ENCODE assay signal across 8 cellular contexts in the genomic region with DNA sequence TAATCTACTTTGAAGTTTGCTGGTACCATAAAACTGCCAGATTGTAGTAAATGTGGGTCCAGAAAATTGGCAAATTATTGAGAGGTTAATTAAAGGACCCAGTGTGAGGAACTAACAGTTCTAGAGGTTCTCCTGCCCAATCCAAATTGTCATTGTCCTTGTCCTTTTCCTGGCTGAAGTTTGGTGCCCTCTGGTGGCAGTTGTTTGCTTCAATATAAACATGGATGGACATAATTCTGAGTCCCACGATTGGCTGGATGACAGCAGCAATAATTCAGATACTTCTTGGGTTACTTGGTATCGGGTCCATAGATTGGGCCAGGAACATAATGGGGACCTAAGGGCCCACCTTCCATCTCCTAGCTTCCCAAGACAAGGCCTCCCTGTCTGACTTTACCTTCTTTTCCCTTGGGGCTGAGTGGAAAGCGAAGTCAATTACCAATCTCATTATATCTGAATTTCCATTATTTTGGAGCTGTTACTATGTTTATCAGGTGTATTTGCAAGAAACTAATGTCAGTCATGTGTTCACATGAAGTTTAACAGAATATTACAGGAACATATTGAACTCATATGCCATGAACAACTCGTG.
A peak's percentile ranks its signal among the peaks of the same experiment; 100 is the strongest.
DNase-seq lines count a peak whose midpoint lies in the region; ATAC-seq lines count a peak whose summit lies in the region.

No MANE protein-coding gene starts in this region.

- DNase-seq in GDM1 (lab: John Stamatoyannopoulos, UW) (peak; percentile 18), NCI-H1105 (lab: John Stamatoyannopoulos, UW) (peak; percentile 34), SW480 (ENCODE audit: low spot score) (peak; percentile 70), anterior cingulate cortex (lab: John Stamatoyannopoulos, UW) (peak in 32 of 58 donors; percentile 3 to 76 (median 28)), hypothalamus (lab: John Stamatoyannopoulos, UW) (peak in 27 of 51 donors; percentile 5 to 71 (median 25))
- peak in 2 of 3 donors; percentile 56 to 77 for DNase-seq in stimulated activated CD4-positive, alpha-beta T cell treated with anti-CD3 and anti-CD28 coated beads, Interleukin-12 subunit alpha, Interleukin-12 subunit beta, amount 100 ng/mL, for 48 hours (ENCODE audit: low read depth in 2 of 3, low spot score in 1 of 3)

- ATAC-seq in GM18909 (IDR thresholded peaks at IDR 0.05; ENCODE audit: poor library complexity, unreplicated experiment) (no peak), GM19035 (IDR thresholded peaks at IDR 0.05; ENCODE audit: unreplicated experiment) (no peak)

Comparison
In these comparisons a context has a peak if more than half of its experiments do, and no peak if none do; other contexts are left out.
1. DNase-seq: peak in every context shown above with its lines; median percentile 70 in SW480; 66 in stimulated activated CD4-positive, alpha-beta T cell treated with anti-CD3 and anti-CD28 coated beads, Interleukin-12 subunit alpha, Interleukin-12 subunit beta, amount 100 ng/mL, for 48 hours; 34 in NCI-H1105; 28 in anterior cingulate cortex; 25 in hypothalamus; 18 in GDM1.